ENCODE assay signal across 28 cellular contexts in the genomic region with DNA sequence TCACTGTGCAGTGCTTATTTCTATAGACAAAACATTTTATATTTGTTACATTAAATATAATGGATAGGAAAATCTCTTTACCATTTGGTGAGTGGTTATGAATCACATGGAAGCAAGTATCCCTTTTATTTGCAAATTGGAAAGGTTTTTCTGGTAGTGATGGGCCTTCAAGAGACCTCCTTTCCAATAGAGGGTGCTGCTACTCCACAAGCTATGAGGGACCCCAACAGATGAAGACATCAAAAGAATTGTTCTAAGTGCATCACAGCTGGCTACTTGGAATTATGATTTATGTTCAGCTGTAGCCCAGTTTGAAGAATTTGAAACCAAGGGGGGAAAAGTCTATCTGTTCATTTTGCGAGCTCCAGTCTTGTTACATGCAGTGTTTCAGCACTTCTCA.
DNase-seq lines count a peak whose midpoint lies in the region; ATAC-seq, FAIRE-seq and TF ChIP-seq lines count a peak whose summit lies in the region.
"Had no signal": no experiment of that assay in that cellular context is flagged by ENCODE, and none has a peak within 500 bp of the region (broad histone marks: within the 10 kb centered on the region; RNA-seq: fewer than 3 reads in every experiment).

No MANE protein-coding gene starts in this region.

- no peak overlapping the region for H3K4me3 Mint-ChIP-seq in H9
- H3K4me3 Mint-ChIP-seq in neural progenitor cell: no peak overlapping the region
- H3K4me3 Mint-ChIP-seq: activated CD4-positive, alpha-beta T cell treated with anti-CD3 and anti-CD28 coated beads, Interleukin-2, amount 10 ng/mL, durations not matched to agents 24 days and 14 days; activated naive CD4-positive, alpha-beta T cell treated with anti-CD3 and anti-CD28 coated beads, Interleukin-2, amount 10 ng/mL, durations not matched to agents 7 days and 5 days; CD4-positive, CD25-positive, alpha-beta regulatory T cell had no signal

- H2BK120ac ChIP-seq in H9 (ENCODE audit: low read depth, low read length, poor library complexity, severe bottlenecking): no peak overlapping the region

- no peak for FAIRE-seq in pancreas (lab: Jason Lieb, UNC)
- FAIRE-seq: astrocyte, colon, endometrium, K562 had no signal

- H4K5ac ChIP-seq in H9 (ENCODE audit: insufficient read length, low read depth, low read length): no peak overlapping the region

- H3K79me2 ChIP-seq in H9 (ENCODE audit: insufficient read depth, low read length) (no peaks in the 10 kb centered on the region), neural progenitor cell (ENCODE audit: low read depth) (no peaks in the 10 kb centered on the region)

- no peaks in the 10 kb centered on the region for H4K20me1 ChIP-seq in H9 (ENCODE audit: control insufficient read depth, insufficient read depth, insufficient read length)
- no peaks in the 10 kb centered on the region for H4K20me1 ChIP-seq in neural progenitor cell (ENCODE audit: low read depth)

- peak; percentile 42; the same call in 2 of the 3 replicates for TF ChIP-seq CTCF in H9 (conservative IDR thresholded peaks at IDR 0.05)
- TF ChIP-seq CTCF in WI38 (IDR thresholded peaks at IDR 0.05; ENCODE audit: low read depth, low read length): 0 out of 2 replicates have a peak, but pooled peaks have one; percentile 3
- peak; percentile 41 for TF ChIP-seq CTCF in neural progenitor cell (IDR thresholded peaks at IDR 0.05)
- no peak for TF ChIP-seq CTCF in pancreas (IDR thresholded peaks at IDR 0.05)

- H2BK20ac ChIP-seq in H9 (ENCODE audit: low read depth, low read length, poor library complexity, severe bottlenecking): no peak overlapping the region

- H3F3A ChIP-seq in neural progenitor cell (ENCODE audit: low read depth): no peaks in the 10 kb centered on the region

- H3K4ac ChIP-seq in H9 (ENCODE audit: low read depth, low read length): no peak overlapping the region

- H3K36me3 Mint-ChIP-seq in H9 (ENCODE audit: insufficient read depth in 1 of 3, low read depth in 3 of 3): no peaks in the 10 kb centered on the region
- H3K36me3 Mint-ChIP-seq in neural progenitor cell: no peaks in the 10 kb centered on the region
- H3K36me3 Mint-ChIP-seq: activated naive CD4-positive, alpha-beta T cell treated with anti-CD3 and anti-CD28 coated beads, Interleukin-2, amount 10 ng/mL, durations not matched to agents 7 days and 5 days; CD4-positive, CD25-positive, alpha-beta regulatory T cell had no signal

- H3K27ac Mint-ChIP-seq in H9: no peak overlapping the region
- H3K27ac Mint-ChIP-seq in neural progenitor cell: no peak overlapping the region
- H3K27ac Mint-ChIP-seq: activated CD4-positive, alpha-beta T cell treated with anti-CD3 and anti-CD28 coated beads, Interleukin-2, amount 10 ng/mL, durations not matched to agents 24 days and 14 days; activated naive CD4-positive, alpha-beta T cell treated with anti-CD3 and anti-CD28 coated beads, Interleukin-2, amount 10 ng/mL, durations not matched to agents 7 days and 5 days; CD4-positive, CD25-positive, alpha-beta regulatory T cell had no signal

- H3K9me3 Mint-ChIP-seq in H9 (no peaks in the 10 kb centered on the region), neural progenitor cell (no peaks in the 10 kb centered on the region)
- H3K9me3 Mint-ChIP-seq: activated CD4-positive, alpha-beta T cell treated with anti-CD3 and anti-CD28 coated beads, Interleukin-2, amount 10 ng/mL, durations not matched to agents 24 days and 14 days; activated naive CD4-positive, alpha-beta T cell treated with anti-CD3 and anti-CD28 coated beads, Interleukin-2, amount 10 ng/mL, durations not matched to agents 7 days and 5 days had no signal

- H3K4me3 ChIP-seq in WI38 (ENCODE audit: low read depth, low read length) (no peak overlapping the region), neural progenitor cell (no peak overlapping the region), pancreas (no peak overlapping the region)
- H3K4me3 ChIP-seq: K562, SJSA1, tibial nerve had no signal

- H3K36me3 ChIP-seq in neural progenitor cell (no peaks in the 10 kb centered on the region), pancreas (no peaks in the 10 kb centered on the region)
- H3K36me3 ChIP-seq: neutrophil, SJSA1, tibial nerve had no signal

- no peak overlapping the region for H2BK15ac ChIP-seq in H9 (ENCODE audit: low read depth, low read length)

- H3K79me1 ChIP-seq in H9 (ENCODE audit: insufficient read depth, low read depth, low read length, poor library complexity, severe bottlenecking): no peaks in the 10 kb centered on the region

- H3K23me2 ChIP-seq in H9 (ENCODE audit: insufficient read length, low read depth, low read length, poor library complexity, severe bottlenecking): no peaks in the 10 kb centered on the region

- intact Hi-C loops in pancreas (cut with DNase I): no loop called here

- no peak overlapping the region for H4K8ac ChIP-seq in H9 (replicated peaks; ENCODE audit: insufficient read length, low read depth, low read length)

- no peak overlapping the region for H3T11ph ChIP-seq in H9 (ENCODE audit: low read length)

- H3K27me3 Mint-ChIP-seq in H9 (ENCODE audit: low read depth): no peaks in the 10 kb centered on the region
- no peaks in the 10 kb centered on the region for H3K27me3 Mint-ChIP-seq in neural progenitor cell (ENCODE audit: insufficient read depth, low read depth)
- H3K27me3 Mint-ChIP-seq: activated CD4-positive, alpha-beta T cell treated with anti-CD3 and anti-CD28 coated beads, Interleukin-2, amount 10 ng/mL, durations not matched to agents 24 days and 14 days; activated naive CD4-positive, alpha-beta T cell treated with anti-CD3 and anti-CD28 coated beads, Interleukin-2, amount 10 ng/mL, durations not matched to agents 7 days and 5 days; CD4-positive, CD25-positive, alpha-beta regulatory T cell had no signal

- H2AK5ac ChIP-seq in H9 (ENCODE audit: insufficient read length, low read length): no peak overlapping the region

- H3K4me2 ChIP-seq in H9 (ENCODE audit: insufficient read depth, insufficient read length, low read length): no peak overlapping the region
- H3K4me2 ChIP-seq in neural progenitor cell: no peak overlapping the region

- H3K9ac ChIP-seq in H9 (ENCODE audit: extremely low read depth, insufficient read length, low read length): no peak overlapping the region
- no peak overlapping the region for H3K9ac ChIP-seq in neural progenitor cell

- H2BK12ac ChIP-seq in H9 (ENCODE audit: insufficient read length, low read depth, low read length): no peak overlapping the region

- no peak overlapping the region for H3K14ac ChIP-seq in H9 (ENCODE audit: insufficient read depth, low read length)

- H3K27ac ChIP-seq in H9 (ENCODE audit: insufficient read length, low read depth, low read length): no peak overlapping the region
- no peak overlapping the region for H3K27ac ChIP-seq in neural progenitor cell
- no peak overlapping the region for H3K27ac ChIP-seq in pancreas
- H3K27ac ChIP-seq: 22Rv1, neutrophil, SJSA1, tibial nerve had no signal

- H3K18ac ChIP-seq in H9 (ENCODE audit: insufficient read length, low read depth, low read length): no peak overlapping the region

- no peaks in the 10 kb centered on the region for H3K4me1 ChIP-seq in H9 (ENCODE audit: insufficient read depth, low read length)
- no peaks in the 10 kb centered on the region for H3K4me1 ChIP-seq in neural progenitor cell
- H3K4me1 ChIP-seq in pancreas: no peaks in the 10 kb centered on the region
- H3K4me1 ChIP-seq: SJSA1, tibial nerve had no signal

- H3K4me1 Mint-ChIP-seq in H9 (no peaks in the 10 kb centered on the region), neural progenitor cell (no peaks in the 10 kb centered on the region)
- H3K4me1 Mint-ChIP-seq: activated CD4-positive, alpha-beta T cell treated with anti-CD3 and anti-CD28 coated beads, Interleukin-2, amount 10 ng/mL, durations not matched to agents 24 days and 14 days; activated naive CD4-positive, alpha-beta T cell treated with anti-CD3 and anti-CD28 coated beads, Interleukin-2, amount 10 ng/mL, durations not matched to agents 7 days and 5 days; CD4-positive, CD25-positive, alpha-beta regulatory T cell had no signal

- whole genome bisulfite sequencing in H9 (ENCODE audit: extremely low coverage, insufficient read length, low lambda C conversion rate): no CpG with 5 or more reads among the region's 1 CpG
- WGBS in pancreas, 2 donors: 76 to 88% methylated on average over 1 of the region's 1 CpG

- DNase-seq in DMS53 (lab: John Stamatoyannopoulos, UW) (peak; percentile 32), DMS53 treated with DMSO at 0.1 percent for 48 hours (lab: John Stamatoyannopoulos, UW; ENCODE audit: unreplicated experiment) (no peak), H9 (no peak), neural progenitor cell (ENCODE audit: low spot score) (peak; percentile 4), pancreas (no peak), NOMO-1 treated with DMSO at 0.1 percent for 48 hours (lab: John Stamatoyannopoulos, UW; ENCODE audit: unreplicated experiment) (no peak)
- DNase-seq: activated CD4-positive, alpha-beta T cell treated with anti-CD3 and anti-CD28 coated beads, Interleukin-2, amount 10 ng/mL, durations not matched to agents 24 days and 14 days; activated naive CD4-positive, alpha-beta T cell treated with anti-CD3 and anti-CD28 coated beads, Interleukin-2, amount 10 ng/mL, durations not matched to agents 7 days and 5 days; activated T-cell treated with anti-CD3 and anti-CD28 coated beads for 4 hours; CD4-positive, CD25-positive, alpha-beta regulatory T cell; foreskin fibroblast; GDM1; left cardiac atrium; midbrain; NCI-H1105 treated with DMSO at 0.1 percent for 48 hours; NCI-H2227 treated with DMSO at 0.1 percent for 48 hours; right cardiac atrium; stimulated activated naive CD4-positive, alpha-beta T cell treated with Interleukin-2 at 50 U/mL for 16 hours had no signal

- H3K56ac ChIP-seq in H9 (ENCODE audit: insufficient read length, low read depth, low read length): no peak overlapping the region

- H3K23ac ChIP-seq in H9 (ENCODE audit: insufficient read length, low read depth, low read length): no peak overlapping the region

- ATAC-seq in HG03095 (IDR thresholded peaks at IDR 0.05; ENCODE audit: unreplicated experiment) (no peak), pancreas (no peak)
- ATAC-seq: K562, left cardiac atrium, right cardiac atrium had no signal

- H2BK5ac ChIP-seq in H9 (ENCODE audit: insufficient read length, low read length): no peak overlapping the region

- H2AFZ ChIP-seq in H9 (ENCODE audit: low read length) (no peak overlapping the region), neural progenitor cell (replicated peaks) (no peak overlapping the region)

- H3K9me3 ChIP-seq in H9 (ENCODE audit: control insufficient read depth, low read depth, low read length) (no peaks in the 10 kb centered on the region), neural progenitor cell (ENCODE audit: low read depth) (no peaks in the 10 kb centered on the region), pancreas (no peaks in the 10 kb centered on the region)
- H3K9me3 ChIP-seq: neutrophil, SJSA1, tibial nerve had no signal

- no peak overlapping the region for H4K91ac ChIP-seq in H9 (ENCODE audit: insufficient read length, low read depth, low read length)

- H3K27me3 ChIP-seq in H9 (ENCODE audit: insufficient read depth, low read length) (no peaks in the 10 kb centered on the region), neural progenitor cell (no peaks in the 10 kb centered on the region), pancreas (no peaks in the 10 kb centered on the region)
- H3K27me3 ChIP-seq: neutrophil, SJSA1, tibial nerve had no signal

Comparison
In these comparisons a context has a peak if more than half of its experiments do, and no peak if none do; other contexts are left out.
1. DNase-seq: peak in DMS53 (single experiment) and neural progenitor cell (single experiment); none in DMS53 treated with DMSO at 0.1 percent for 48 hours (single experiment), H9 (single experiment), pancreas (0 of 6) and NOMO-1 treated with DMSO at 0.1 percent for 48 hours (single experiment).
2. CTCF ChIP-seq: peak in H9 (single experiment), WI38 (single experiment) and neural progenitor cell (single experiment); none in pancreas (0 of 4).